In the genomic region with DNA sequence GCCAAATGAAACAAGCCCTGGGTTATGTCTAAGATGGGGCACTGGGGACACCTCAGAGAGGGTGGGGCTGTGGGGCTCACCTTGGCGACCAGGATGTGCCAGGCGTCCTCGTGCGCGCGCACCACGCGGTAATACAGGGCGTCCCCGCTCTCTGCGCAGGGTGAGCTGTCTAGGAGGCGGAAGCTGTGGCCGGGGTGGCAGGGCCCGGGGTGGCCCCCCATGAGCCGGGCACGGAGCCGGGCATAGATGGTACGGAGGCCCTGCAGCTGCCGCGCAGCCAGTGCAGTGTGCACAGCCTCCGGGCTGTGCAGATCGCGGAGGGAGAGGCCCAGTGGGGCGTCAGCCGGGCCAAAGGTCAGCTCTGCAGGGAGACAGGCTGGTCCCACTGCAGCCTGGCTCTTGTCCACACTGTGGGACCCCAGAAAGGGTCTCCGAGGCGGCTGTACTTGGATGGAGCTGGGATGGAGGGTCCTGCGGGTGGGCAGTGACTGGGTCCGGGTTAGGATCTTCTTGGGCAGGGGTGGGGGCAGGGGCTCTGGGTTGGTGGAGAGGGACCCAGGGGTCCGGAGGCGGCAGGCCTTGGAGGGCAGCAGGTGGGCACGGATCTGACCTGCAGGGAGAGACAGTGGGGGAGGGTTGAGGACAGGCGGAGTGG, we compare ENCODE assay signal across 31 cellular contexts. TPM values are rescaled to one million over a fixed set of nuclear protein-coding genes. Genes with fewer than 3 reads are reported as not detected.
A peak's percentile ranks its signal among the peaks of the same experiment; 100 is the strongest.
DNase-seq lines count a peak whose midpoint lies in the region; ATAC-seq and TF ChIP-seq lines count a peak whose summit lies in the region.
"Had no signal": no experiment of that assay in that cellular context is flagged by ENCODE, and none has a peak within 500 bp of the region (broad histone marks: within the 10 kb centered on the region; RNA-seq: fewer than 3 reads in every experiment).

No MANE protein-coding gene starts in this region.

- CTCF ChIA-PET in CD4-positive, alpha-beta T cell (lab: Charles Lee), result no interaction called here

- H3K9me3 ChIP-seq in CD4-positive, alpha-beta T cell (ENCODE audit: control insufficient read depth, low read length), result no peaks in the 10 kb centered on the region
- H3K9me3 ChIP-seq: body of pancreas, esophagus squamous epithelium, heart right ventricle, upper lobe of left lung had no signal

- H3K27ac Mint-ChIP-seq in CD4-positive, alpha-beta T cell, result peak overlapping the region; percentile 47
- H3K27ac Mint-ChIP-seq in central memory CD8-positive, alpha-beta T cell (ENCODE audit: low read depth), result peak overlapping the region; percentile 89
- peak overlapping the region in 1 of 2 donors; percentile 21 for H3K27ac Mint-ChIP-seq in natural killer cell treated with Interleukin-12 subunit alpha and Interleukin-12 subunit beta and Interleukin-15 and Interleukin-18, amount 100 ng/mL, for 72 hours
- H3K27ac Mint-ChIP-seq: activated B cell treated with CpG ODN at 0.5 μM for 24 hours; activated naive CD4-positive, alpha-beta T cell treated with anti-CD3 and anti-CD28 coated beads, Interleukin-2, amount 10 ng/mL, durations not matched to agents 7 days and 5 days; stimulated activated naive B cell treated with anti-CD40 and anti-IgM and Interleukin-4, amounts not matched to agents 10 μg/mL and 1 μg/mL and 100 μg/mL, for 72 hours had no signal

- no peaks in the 10 kb centered on the region for H3K27me3 Mint-ChIP-seq in CD4-positive, alpha-beta T cell
- H3K27me3 Mint-ChIP-seq in central memory CD8-positive, alpha-beta T cell, result no peaks in the 10 kb centered on the region
- H3K27me3 Mint-ChIP-seq in natural killer cell treated with Interleukin-12 subunit alpha and Interleukin-12 subunit beta and Interleukin-15 and Interleukin-18, amount 100 ng/mL, for 72 hours, result no peaks in the 10 kb centered on the region
- H3K27me3 Mint-ChIP-seq: activated B cell treated with CpG ODN at 0.5 μM for 24 hours; stimulated activated naive B cell treated with anti-CD40 and anti-IgM and Interleukin-4, amounts not matched to agents 10 μg/mL and 1 μg/mL and 100 μg/mL, for 72 hours had no signal

- peaks cover 29% of the 10 kb centered on the region for H3K4me1 Mint-ChIP-seq in CD4-positive, alpha-beta T cell (ENCODE audit: low read depth)
- peaks cover 17% of the 10 kb centered on the region for H3K4me1 Mint-ChIP-seq in central memory CD8-positive, alpha-beta T cell
- peaks cover 21 to 32% of the 10 kb centered on the region in 2 donors for H3K4me1 Mint-ChIP-seq in natural killer cell treated with Interleukin-12 subunit alpha and Interleukin-12 subunit beta and Interleukin-15 and Interleukin-18, amount 100 ng/mL, for 72 hours (ENCODE audit: low read depth in 2 of 2)

- no peak overlapping the region for H3K4me3 ChIP-seq in H7 (ENCODE audit: insufficient read depth, low read depth, low read length)
- H3K4me3 ChIP-seq: body of pancreas, esophagus squamous epithelium, heart right ventricle, upper lobe of left lung had no signal

- no peak for DNase-seq in CD4-positive, alpha-beta T cell
- peak; percentile 65 for DNase-seq in H7
- DNase-seq in central memory CD8-positive, alpha-beta T cell (ENCODE audit: low spot score in 2 of 2), result no peak
- DNase-seq in natural killer cell treated with Interleukin-12 subunit alpha and Interleukin-12 subunit beta and Interleukin-15 and Interleukin-18, amount 100 ng/mL, for 72 hours (ENCODE audit: low spot score), result peak; percentile 59
- DNase-seq in NCI-H774 (lab: John Stamatoyannopoulos, UW), result no peak
- no peak for DNase-seq in stimulated activated CD8-positive, alpha-beta memory T cell treated with anti-CD3 and anti-CD28 coated beads, Interleukin-4, amount 100 ng/mL, for 48 hours
- DNase-seq: activated B cell treated with CpG ODN at 0.5 μM for 24 hours; activated naive CD4-positive, alpha-beta T cell treated with anti-CD3 and anti-CD28 coated beads, Interleukin-2, amount 10 ng/mL, durations not matched to agents 7 days and 5 days; body of pancreas; Calu3; cerebellar nuclear complex; DMS79 treated with DMSO at 0.1 percent for 48 hours; esophagus squamous epithelium; foreskin melanocyte; GDM1; GOT3; heart right ventricle; midbrain; naive thymus-derived CD4-positive, alpha-beta T cell; NCI-H1417; NCI-H2029 treated with DMSO at 0.1 percent for 48 hours; NCI-H526 treated with DMSO at 0.1 percent for 48 hours; stimulated activated naive B cell treated with anti-CD40 and anti-IgM and Interleukin-4, amounts not matched to agents 10 μg/mL and 1 μg/mL and 100 μg/mL, for 72 hours; substantia nigra had no signal

- ATAC-seq in CD4-positive, alpha-beta T cell (ENCODE audit: poor library complexity), result no peak
- no peak for ATAC-seq in central memory CD8-positive, alpha-beta T cell (replicated peaks; ENCODE audit: extremely low read depth, poor library complexity, severe bottlenecking)
- no peak for ATAC-seq in natural killer cell treated with Interleukin-12 subunit alpha and Interleukin-12 subunit beta and Interleukin-15 and Interleukin-18, amount 100 ng/mL, for 72 hours
- no peak for ATAC-seq in HG03175 (IDR thresholded peaks at IDR 0.05; ENCODE audit: unreplicated experiment)
- ATAC-seq: body of pancreas; heart right ventricle; naive thymus-derived CD4-positive, alpha-beta T cell; stimulated activated naive B cell treated with anti-CD40 and anti-IgM and Interleukin-4, amounts not matched to agents 10 μg/mL and 1 μg/mL and 100 μg/mL, for 72 hours had no signal

- no peak overlapping the region for H3K4me3 Mint-ChIP-seq in CD4-positive, alpha-beta T cell
- H3K4me3 Mint-ChIP-seq in central memory CD8-positive, alpha-beta T cell, result peak overlapping the region; percentile 18
- H3K4me3 Mint-ChIP-seq in natural killer cell treated with Interleukin-12 subunit alpha and Interleukin-12 subunit beta and Interleukin-15 and Interleukin-18, amount 100 ng/mL, for 72 hours, result no peak overlapping the region
- H3K4me3 Mint-ChIP-seq: activated B cell treated with CpG ODN at 0.5 μM for 24 hours; activated naive CD4-positive, alpha-beta T cell treated with anti-CD3 and anti-CD28 coated beads, Interleukin-2, amount 10 ng/mL, durations not matched to agents 7 days and 5 days; stimulated activated naive B cell treated with anti-CD40 and anti-IgM and Interleukin-4, amounts not matched to agents 10 μg/mL and 1 μg/mL and 100 μg/mL, for 72 hours had no signal

- no peak for TF ChIP-seq CTCF in CD4-positive, alpha-beta T cell (IDR thresholded peaks at IDR 0.05)

- intact Hi-C loops in CD4-positive, alpha-beta T cell (cut with DNase I, micrococcal nuclease), result loop anchor here in 1 of 2 experiments (5.0 to 10.0 kb wide), 2 partner anchors 39 to 336 kb away; no protein-coding TSS in a partner anchor

- H3K27me3 ChIP-seq in CD4-positive, alpha-beta T cell (ENCODE audit: control insufficient read depth, insufficient read depth, low read length), result no peaks in the 10 kb centered on the region
- H3K27me3 ChIP-seq in H7 (ENCODE audit: control insufficient read depth, insufficient read depth, low read length), result peaks cover 10% of the 10 kb centered on the region
- H3K27me3 ChIP-seq: body of pancreas, upper lobe of left lung had no signal

- peaks cover 18% of the 10 kb centered on the region for H3K36me3 Mint-ChIP-seq in CD4-positive, alpha-beta T cell (ENCODE audit: low read depth)
- H3K36me3 Mint-ChIP-seq in central memory CD8-positive, alpha-beta T cell (ENCODE audit: insufficient read depth), result peaks cover 53% of the 10 kb centered on the region
- peaks cover 6% of the 10 kb centered on the region for H3K36me3 Mint-ChIP-seq in natural killer cell treated with Interleukin-12 subunit alpha and Interleukin-12 subunit beta and Interleukin-15 and Interleukin-18, amount 100 ng/mL, for 72 hours

- no peak overlapping the region for H3K27ac ChIP-seq in CD4-positive, alpha-beta T cell (ENCODE audit: low read depth, low read length)
- H3K27ac ChIP-seq: body of pancreas, C4-2B, esophagus squamous epithelium, heart right ventricle, upper lobe of left lung had no signal

- H3K9me3 Mint-ChIP-seq in CD4-positive, alpha-beta T cell, result no peaks in the 10 kb centered on the region
- no peaks in the 10 kb centered on the region for H3K9me3 Mint-ChIP-seq in central memory CD8-positive, alpha-beta T cell
- H3K9me3 Mint-ChIP-seq in natural killer cell treated with Interleukin-12 subunit alpha and Interleukin-12 subunit beta and Interleukin-15 and Interleukin-18, amount 100 ng/mL, for 72 hours, result no peaks in the 10 kb centered on the region
- H3K9me3 Mint-ChIP-seq: activated B cell treated with CpG ODN at 0.5 μM for 24 hours; activated naive CD4-positive, alpha-beta T cell treated with anti-CD3 and anti-CD28 coated beads, Interleukin-2, amount 10 ng/mL, durations not matched to agents 7 days and 5 days; naive thymus-derived CD4-positive, alpha-beta T cell; stimulated activated naive B cell treated with anti-CD40 and anti-IgM and Interleukin-4, amounts not matched to agents 10 μg/mL and 1 μg/mL and 100 μg/mL, for 72 hours had no signal

- POLR2A ChIA-PET in CD4-positive, alpha-beta T cell (lab: Charles Lee), result interaction anchor here (0.7 to 1.9 kb wide), 3 partner anchors 11 to 26 kb away, joined by 3 to 10 read pairs (median 3); no protein-coding TSS in a partner anchor

- H3K36me3 ChIP-seq in H7 (replicated peaks; ENCODE audit: control insufficient read depth, insufficient read depth, low read length), result peaks cover 1% of the 10 kb centered on the region

RNA-seq across cellular contexts. Expression of a gene that starts 3.3 kb away (rescaled TPM):
- not detected for total RNA-seq in CD4-positive, alpha-beta T cell
- total RNA-seq in H7 (2014; rRNA removed; shearing (Covaris generic)), result not detected in 2 replicates
- 1 to 10 TPM; 2.4 to 8.2 TPM for total RNA-seq in natural killer cell treated with Interleukin-12 subunit alpha and Interleukin-12 subunit beta and Interleukin-15 and Interleukin-18, amount 100 ng/mL, for 72 hours
- total RNA-seq: Calu3, kidney epithelial cell had no signal

RNA-seq across cellular contexts. Expression of a gene that starts 22.4 kb away (rescaled TPM):
- under 1 TPM; 0.56 to 0.58 TPM for total RNA-seq in CD4-positive, alpha-beta T cell
- total RNA-seq in H7 (2014; rRNA removed; shearing (Covaris generic)), result not detected in 2 replicates
- total RNA-seq in natural killer cell treated with Interleukin-12 subunit alpha and Interleukin-12 subunit beta and Interleukin-15 and Interleukin-18, amount 100 ng/mL, for 72 hours, result under 1 TPM in 1 of 2 donors, not detected in 1; 0.73 TPM
- total RNA-seq: body of pancreas, dermis microvascular lymphatic vessel endothelial cell, lower leg skin, osteocyte had no signal

RNA-seq across cellular contexts. Expression of a gene that starts 29.3 kb away (rescaled TPM):
- under 1 TPM; 0.33 to 0.39 TPM for total RNA-seq in CD4-positive, alpha-beta T cell
- total RNA-seq in H7 (2014; rRNA removed; shearing (Covaris generic)), result 1.1 and 2.7 TPM in 2 replicates
- under 1 TPM; 0.20 to 0.21 TPM for total RNA-seq in natural killer cell treated with Interleukin-12 subunit alpha and Interleukin-12 subunit beta and Interleukin-15 and Interleukin-18, amount 100 ng/mL, for 72 hours
- total RNA-seq: body of pancreas, Calu3, dermis microvascular lymphatic vessel endothelial cell, heart right ventricle, kidney epithelial cell had no signal

RNA-seq across cellular contexts. Expression of a gene that starts 29.5 kb away (rescaled TPM):
- total RNA-seq in CD4-positive, alpha-beta T cell, result 1 to 10 TPM; 3.3 to 3.5 TPM
- total RNA-seq in H7 (2014; rRNA removed; shearing (Covaris generic)), result 10.5 and 12.8 TPM in 2 replicates
- total RNA-seq in natural killer cell treated with Interleukin-12 subunit alpha and Interleukin-12 subunit beta and Interleukin-15 and Interleukin-18, amount 100 ng/mL, for 72 hours, result 1 to 10 TPM; 2.8 to 3.5 TPM
- total RNA-seq: kidney epithelial cell had no signal

RNA-seq across cellular contexts. Expression of a gene that starts 42.0 kb away (rescaled TPM):
- total RNA-seq in CD4-positive, alpha-beta T cell, result 100 to 1,000 TPM; 186 to 194 TPM
- total RNA-seq in H7 (2014; rRNA removed; shearing (Covaris generic)), result 107 and 115 TPM in 2 replicates
- 100 to 1,000 TPM in 1 of 2 donors, 10 to 100 TPM in 1; 99.2 to 192 TPM for total RNA-seq in natural killer cell treated with Interleukin-12 subunit alpha and Interleukin-12 subunit beta and Interleukin-15 and Interleukin-18, amount 100 ng/mL, for 72 hours

Comparison
In these comparisons a context has a peak if more than half of its experiments do, and no peak if none do; other contexts are left out.
1. DNase-seq: peak in H7 (single experiment) and natural killer cell treated with Interleukin-12 subunit alpha and Interleukin-12 subunit beta and Interleukin-15 and Interleukin-18, amount 100 ng/mL, for 72 hours (single experiment); none in CD4-positive, alpha-beta T cell (0 of 10), central memory CD8-positive, alpha-beta T cell (0 of 2), NCI-H774 (single experiment) and stimulated activated CD8-positive, alpha-beta memory T cell treated with anti-CD3 and anti-CD28 coated beads, Interleukin-4, amount 100 ng/mL, for 48 hours (single experiment).